ENCODE assay signal across 1 cellular context in genomic region chr2:55252830-55253229, GRCh38.
TF ChIP-seq lines count a peak whose summit lies in the region.

No MANE protein-coding gene starts in this region.

TF ChIP-seq in HepG2, 621 proteins besides CTCF, POLR2A, EP300 and RAD21:
- TF ChIP-seq MXD1 (CRISPR knock-in tag; IDR thresholded peaks at IDR 0.05), result no peak
- peak; percentile 57; the same call in 1 of the 2 replicates for TF ChIP-seq CEBPB (IDR thresholded peaks at IDR 0.05; ENCODE audit: borderline replicate concordance, low read depth, low read length)
